19 cellular contexts compared by ENCODE assay signal in the genomic region with DNA sequence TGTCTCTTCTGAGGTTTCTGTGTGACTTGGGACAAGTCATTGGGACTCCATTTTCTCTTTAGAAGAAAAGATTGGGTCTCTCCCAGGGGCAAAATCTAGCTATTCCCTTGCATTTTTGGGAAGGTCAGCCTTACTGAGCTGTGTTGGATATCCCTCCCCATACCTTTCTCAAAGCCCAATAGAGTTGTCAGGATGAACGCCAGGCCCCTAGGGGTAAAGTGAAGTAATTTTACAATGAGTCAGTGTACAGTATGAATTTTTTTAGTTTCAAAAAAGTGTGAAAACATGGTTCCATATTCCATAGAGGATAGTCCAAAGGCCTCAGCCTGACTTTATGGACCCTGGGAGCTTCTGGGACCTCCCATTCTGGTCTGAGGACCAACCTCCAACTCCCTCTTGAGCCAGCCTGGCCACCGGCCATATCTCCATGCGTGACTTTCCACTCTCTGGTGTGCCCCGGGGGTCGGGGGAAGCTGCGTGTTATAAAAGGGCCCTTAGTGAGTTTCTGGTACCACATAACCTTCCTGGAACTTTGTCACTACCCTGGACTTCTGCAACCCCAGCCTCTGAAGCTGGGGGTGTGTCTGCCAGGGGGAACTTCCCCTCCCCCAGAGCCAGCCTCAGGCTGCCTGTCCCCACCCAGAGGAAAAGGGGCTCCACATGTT. TPM values are rescaled to one million over a fixed set of nuclear protein-coding genes. Genes with fewer than 3 reads are reported as not detected.
DNase-seq lines count a peak whose midpoint lies in the region; ATAC-seq and TF ChIP-seq lines count a peak whose summit lies in the region.
"Had no signal": no experiment of that assay in that cellular context is flagged by ENCODE, and none has a peak within 500 bp of the region (broad histone marks: within the 10 kb centered on the region; RNA-seq: fewer than 3 reads in every experiment).

No MANE protein-coding gene starts in this region.

- no peaks in the 10 kb centered on the region for H3K27me3 ChIP-seq in psoas muscle (ENCODE audit: insufficient read depth in 3 of 3, low read length in 2 of 3)

- H3K4me3 ChIP-seq in psoas muscle, result no peak overlapping the region
- H3K4me3 ChIP-seq: dorsolateral prefrontal cortex, mucosa of descending colon had no signal

- CTCF ChIA-PET in RWPE1 (lab: Yijun Ruan, JAX), result interaction anchor here (0.7 kb wide), 1 partner anchor 700 kb away, joined by 3 read pairs; no protein-coding TSS in a partner anchor

- in situ Hi-C loops in GM13977 (cut with MboI; ENCODE audit: low pct_unique_long_range_greater_than_20kb, low sequenced_read_pairs, unreplicated experiment), result no loop called here

- no peaks in the 10 kb centered on the region for H3K9me3 ChIP-seq in psoas muscle
- H3K9me3 ChIP-seq: mucosa of descending colon, neutrophil had no signal

- DNase-seq in ELR (ENCODE audit: low read depth), result peak; percentile 15
- DNase-seq in RWPE1 (ENCODE audit: low spot score), result peak; percentile 52
- peak; percentile 38 for DNase-seq in fibroblast of peridontal ligament (ENCODE audit: extremely low read depth)
- no peak for DNase-seq in psoas muscle
- no peak for DNase-seq in activated CD4-positive, alpha-beta T cell treated with anti-CD3 and anti-CD28 coated beads for 48 hours
- no peak for DNase-seq in GM13977 (ENCODE audit: low spot score)
- DNase-seq: activated CD4-positive, alpha-beta memory T cell treated with anti-CD3 and anti-CD28 coated beads for 36 hours; activated T-cell treated with anti-CD3 and anti-CD28 coated beads, Interleukin-2, amount 50 U/mL, for 1 hour; COR-L47; NCI-H1092; NCI-H2107; NCI-H524 treated with DMSO at 0.1 percent for 48 hours; stimulated activated CD4-positive, alpha-beta T cell treated with anti-CD3 and anti-CD28 coated beads, Interleukin-15, amount 100 ng/mL, for 24 hours had no signal

- POLR2A ChIA-PET in RWPE1 (lab: Yijun Ruan, JAX; ENCODE audit: low non-redundant PET), result no interaction called here

- peaks cover 35% of the 10 kb centered on the region for H3K4me1 ChIP-seq in psoas muscle

- ATAC-seq in psoas muscle, result no peak
- no peak for ATAC-seq in GM21360 (IDR thresholded peaks at IDR 0.05; ENCODE audit: unreplicated experiment)
- ATAC-seq: stimulated activated effector memory CD8-positive, alpha-beta T cell treated with anti-CD3 and anti-CD28 coated beads, Interleukin-12 subunit alpha, Interleukin-12 subunit beta, amount 100 ng/mL, for 72 hours had no signal

- TF ChIP-seq CTCF in RWPE1 (conservative IDR thresholded peaks at IDR 0.05; ENCODE audit: low read depth), result no peak
- no peak for TF ChIP-seq CTCF in psoas muscle (IDR thresholded peaks at IDR 0.05)
- no peak for TF ChIP-seq CTCF in GM13977 (IDR thresholded peaks at IDR 0.05; ENCODE audit: extremely low read depth, insufficient read depth, missing control alignments)

- H3K36me3 ChIP-seq in psoas muscle (ENCODE audit: insufficient read depth in 1 of 2, low read depth in 1 of 2), result no peaks in the 10 kb centered on the region
- H3K36me3 ChIP-seq: neutrophil had no signal

- 47 to 55% (median 50%) methylated on average over 6 of the region's 6 CpGs for WGBS in psoas muscle, 3 donors

- no peak overlapping the region for H3K27ac ChIP-seq in RWPE1
- H3K27ac ChIP-seq in psoas muscle, result peak overlapping the region; percentile 16
- H3K27ac ChIP-seq: dorsolateral prefrontal cortex, neutrophil had no signal

- intact Hi-C loops in psoas muscle (cut with DNase I), result loop anchor here in 1 of 2 donors (5.0 kb wide), 1 partner anchor 64 kb away; no protein-coding TSS in a partner anchor

RNA-seq across cellular contexts. Expression of a gene that starts 52.5 kb away (rescaled TPM):
- total RNA-seq in psoas muscle, result 100 to 1,000 TPM; 447 to 745 (median 673) TPM
- polyA plus RNA-seq in psoas muscle, result 100 to 1,000 TPM; 136 to 855 (median 503) TPM
- total RNA-seq: T-helper 1 cell treated with Interleukin-12 subunit alpha and Interleukin-12 subunit beta and Interleukin-4 antibody, amounts not matched to agents 30 ng/mL and 1 ng/mL, for 36 hours had no signal

Comparison
In these comparisons a context has a peak if more than half of its experiments do, and no peak if none do; other contexts are left out.
1. DNase-seq: peak in ELR (single experiment), RWPE1 (single experiment) and fibroblast of peridontal ligament (single experiment); none in psoas muscle (0 of 2), activated CD4-positive, alpha-beta T cell treated with anti-CD3 and anti-CD28 coated beads for 48 hours (single experiment) and GM13977 (single experiment).